In genomic region chr3:141312359-141313090, GRCh38 we compare ENCODE assay signal across 8 cellular contexts. TPM values are rescaled to one million over a fixed set of nuclear protein-coding genes. Genes with fewer than 3 reads are reported as not detected.
DNase-seq lines count a peak whose midpoint lies in the region; ATAC-seq and TF ChIP-seq lines count a peak whose summit lies in the region.

No MANE protein-coding gene starts in this region.

- H3K36me3 ChIP-seq in CD4-positive, alpha-beta memory T cell (ENCODE audit: insufficient read depth, low read length), result no peaks in the 10 kb centered on the region
- H3K36me3 ChIP-seq in PC-3 (ENCODE audit: low read depth, low read length) (no peaks in the 10 kb centered on the region), endocrine pancreas (ENCODE audit: control insufficient read depth, insufficient read depth, low read length) (no peaks in the 10 kb centered on the region), neutrophil (no peaks in the 10 kb centered on the region)

- H3K27me3 Mint-ChIP-seq in CD4-positive, alpha-beta memory T cell, result no peaks in the 10 kb centered on the region

- peaks cover 38% of the 10 kb centered on the region for H3K4me1 ChIP-seq in CD4-positive, alpha-beta memory T cell (ENCODE audit: insufficient read depth, low read length)
- peaks cover 9% of the 10 kb centered on the region; the same call in 1 of the 2 replicates for H3K4me1 ChIP-seq in PC-3 (ENCODE audit: insufficient read depth, low read length)
- H3K4me1 ChIP-seq in endocrine pancreas (ENCODE audit: control insufficient read depth, insufficient read depth, low read length), result no peaks in the 10 kb centered on the region
- peaks cover 12 to 13% of the 10 kb centered on the region in 2 experiments for H3K4me1 ChIP-seq in neutrophil (ENCODE audit: control insufficient read depth in 1 of 2, insufficient read depth in 1 of 2, low read depth in 1 of 2, low read length in 1 of 2)

- intact Hi-C loops in CD4-positive, alpha-beta memory T cell (cut with micrococcal nuclease), result loop anchor here (5.0 kb wide), 1 partner anchor 1135 kb away; the partner anchor contains the start of gene XRN1
- intact Hi-C loops in PC-3 (cut with micrococcal nuclease), result loop anchor here (5.0 kb wide), 1 partner anchor 55 kb away; the partner anchor contains the start of gene ZBTB38

- no peaks in the 10 kb centered on the region for H4K20me1 ChIP-seq in PC-3 (ENCODE audit: low read length)

- peak overlapping the region; percentile 89 to 99 (median 97) for H3K27ac Mint-ChIP-seq in CD4-positive, alpha-beta memory T cell

- H3K9me2 ChIP-seq in PC-3 (replicated peaks; ENCODE audit: low read length), result no peaks in the 10 kb centered on the region

- no peaks in the 10 kb centered on the region for H3K27me3 ChIP-seq in CD4-positive, alpha-beta memory T cell (ENCODE audit: insufficient read depth, low read length)
- H3K27me3 ChIP-seq in PC-3 (ENCODE audit: low read length) (no peaks in the 10 kb centered on the region), endocrine pancreas (ENCODE audit: control insufficient read depth, insufficient read depth, low read length) (no peaks in the 10 kb centered on the region), neutrophil (no peaks in the 10 kb centered on the region)

- peak in 1 of 5 donors; percentile 40 for DNase-seq in CD4-positive, alpha-beta memory T cell
- DNase-seq in PC-3 (no peak), NCI-H69 (lab: John Stamatoyannopoulos, UW) (no peak)

- TF ChIP-seq CTCF in PC-3 (conservative IDR thresholded peaks at IDR 0.05; ENCODE audit: low read depth, low read length) (no peak), neutrophil (IDR thresholded peaks at IDR 0.05) (no peak)

- H3K4me1 Mint-ChIP-seq in CD4-positive, alpha-beta memory T cell, result peaks cover 24 to 52% (median 41%) of the 10 kb centered on the region in 4 donors

- H3K36me3 Mint-ChIP-seq in CD4-positive, alpha-beta memory T cell, result peaks cover 0 to 8% of the 10 kb centered on the region in 2 donors

- POLR2A ChIA-PET in CD4-positive, alpha-beta memory T cell (lab: Charles Lee; ENCODE audit: partially characterized antibody), result interaction anchor here (0.8 to 2.9 kb wide), 28 partner anchors 8 to 258 kb away, joined by 3 to 23 read pairs (median 5); partner anchors contain the start of gene PXYLP1
- POLR2A ChIA-PET in PC-3 (lab: Charles Lee; ENCODE audit: unreplicated experiment), result interaction anchor here (0.9 kb wide), 1 partner anchor 81 kb away, joined by 3 read pairs; the partner anchor contains the start of gene PXYLP1

- H3K9ac ChIP-seq in PC-3 (ENCODE audit: low read length) (peak overlapping the region; percentile 60), endocrine pancreas (ENCODE audit: control insufficient read depth, insufficient read depth, low read length) (peak overlapping the region; percentile 76)

- CTCF ChIA-PET in CD4-positive, alpha-beta memory T cell (lab: Charles Lee; ENCODE audit: partially characterized antibody), result interaction anchor here (0.6 to 19.1 kb wide), 30 partner anchors 9 to 426 kb away, joined by 3 to 428 read pairs (median 5); partner anchors contain the start of genes PXYLP1 and RNF7
- CTCF ChIA-PET in PC-3 (lab: Charles Lee), result interaction anchor here (1.3 to 2.1 kb wide), 3 partner anchors 48 to 153 kb away, joined by 5 to 9 read pairs (median 6); no protein-coding TSS in a partner anchor

- no TSS peak for BruUV-seq in PC-3 (replicated peaks; lab: Mats Ljungman, UMichigan)

- no peaks in the 10 kb centered on the region for H3F3A ChIP-seq in PC-3 (ENCODE audit: low read length, unreplicated experiment)

- peak overlapping the region; percentile 68 to 73 for H3K4me3 ChIP-seq in CD4-positive, alpha-beta memory T cell (ENCODE audit: low read length in 2 of 2)
- H3K4me3 ChIP-seq in PC-3 (ENCODE audit: low read length) (peak overlapping the region; percentile 78), endocrine pancreas (ENCODE audit: control insufficient read depth, insufficient read depth, low read length) (peak overlapping the region; percentile 82), neutrophil (ENCODE audit: low read depth in 1 of 2, low read length in 1 of 2) (peak overlapping the region; percentile 78 to 79)

- H3K9me3 Mint-ChIP-seq in CD4-positive, alpha-beta memory T cell, result no peaks in the 10 kb centered on the region

- H3K79me2 ChIP-seq in PC-3 (ENCODE audit: low read length), result 0 out of 2 replicates have a peak, but pooled peaks cover 4% of the 10 kb centered on the region

- no peak for ATAC-seq in PC-3
- ATAC-seq in GM21576 (IDR thresholded peaks at IDR 0.05; ENCODE audit: unreplicated experiment), result no peak
- ATAC-seq in GM21528 (IDR thresholded peaks at IDR 0.05; ENCODE audit: low FRiP score, unreplicated experiment), result no peak
- ATAC-seq in GM19397 (IDR thresholded peaks at IDR 0.05; ENCODE audit: unreplicated experiment), result no peak

- peak overlapping the region; percentile 66 for H3K27ac ChIP-seq in CD4-positive, alpha-beta memory T cell (ENCODE audit: low read depth, low read length)
- H3K27ac ChIP-seq in PC-3 (ENCODE audit: low read length) (peak overlapping the region; percentile 37), neutrophil (peak overlapping the region; percentile 79)

- peak overlapping the region; percentile 99 for H3K4me2 ChIP-seq in PC-3 (ENCODE audit: low read length)

- H3K9me3 ChIP-seq in CD4-positive, alpha-beta memory T cell (ENCODE audit: control insufficient read depth in 1 of 2, low read length in 2 of 2), result no peaks in the 10 kb centered on the region
- H3K9me3 ChIP-seq in PC-3 (ENCODE audit: low read length) (no peaks in the 10 kb centered on the region), endocrine pancreas (ENCODE audit: control insufficient read depth, low read length) (no peaks in the 10 kb centered on the region), neutrophil (no peaks in the 10 kb centered on the region)

- H3K4me3 Mint-ChIP-seq in CD4-positive, alpha-beta memory T cell, result peak overlapping the region; percentile 92 to 100 (median 98)

- peak overlapping the region; percentile 73 for H2AFZ ChIP-seq in PC-3 (ENCODE audit: low read length)

RNA-seq across cellular contexts. Expression of gene ZBTB38, which starts 55.8 kb away (rescaled TPM):
- total RNA-seq in CD4-positive, alpha-beta memory T cell, result 10 to 100 TPM; 86.6 to 87.8 TPM
- polyA plus RNA-seq in CD4-positive, alpha-beta memory T cell, result 100 to 1,000 TPM in 1 of 2 donors, 10 to 100 TPM in 1; 44.1 to 103 TPM
- total RNA-seq in PC-3 (2014; rRNA removed), result 17.0 and 19.6 TPM in 2 replicates
